In genomic region chr12:29882771-29883315, GRCh38 we compare ENCODE assay signal across 17 cellular contexts.
DNase-seq lines count a peak whose midpoint lies in the region; ATAC-seq, FAIRE-seq and TF ChIP-seq lines count a peak whose summit lies in the region.
"Had no signal": no experiment of that assay in that cellular context is flagged by ENCODE, and none has a peak within 500 bp of the region (broad histone marks: within the 10 kb centered on the region; RNA-seq: fewer than 3 reads in every experiment).

No MANE protein-coding gene starts in this region.

- no peaks in the 10 kb centered on the region for H3K9me3 ChIP-seq in right cardiac atrium (ENCODE audit: control insufficient read depth, low read length)
- H3K9me3 ChIP-seq: BE2C had no signal

- no peak for TF ChIP-seq CTCF in D721Med (IDR thresholded peaks at IDR 0.05; ENCODE audit: insufficient read depth, missing control alignments)

- no peaks in the 10 kb centered on the region for H3K4me1 ChIP-seq in right cardiac atrium (ENCODE audit: control insufficient read depth, insufficient read depth, low read length)
- H3K4me1 ChIP-seq: BE2C had no signal

- FAIRE-seq in D721Med (lab: Jason Lieb, UNC) (peak; percentile 83), RCC 7860 (lab: Jason Lieb, UNC) (no peak)
- FAIRE-seq: K562 had no signal

- intact Hi-C loops in right cardiac atrium (cut with DNase I) = loop anchor here in 1 of 4 donors (10.0 kb wide), 1 partner anchor 338 kb away; no protein-coding TSS in a partner anchor

- DNase-seq in D721Med (ENCODE audit: insufficient read length, low spot score) (no peak), DMS 273 treated with DMSO at 0.1 percent for 48 hours (lab: John Stamatoyannopoulos, UW) (peak; percentile 59), NCI-H524 (lab: John Stamatoyannopoulos, UW) (peak; percentile 74 to 93), right cardiac atrium (no peak), RCC 7860 (ENCODE audit: low spot score) (no peak)
- no peak for DNase-seq in NK-92 treated with Interleukin-12 subunit alpha and Interleukin-12 subunit beta, amount 100 ng/mL, for 24 hours (lab: John Stamatoyannopoulos, UW)
- DNase-seq: BE2C; Calu3; CD4-positive, alpha-beta T cell; DMS79 treated with DMSO at 0.1 percent for 48 hours; HCEC 1CT; NCI-H1417 treated with DMSO at 0.1 percent for 48 hours; NCI-H526; T-helper 1 cell had no signal

- no peaks in the 10 kb centered on the region for H3K27me3 ChIP-seq in right cardiac atrium (ENCODE audit: control insufficient read depth, insufficient read depth)
- H3K27me3 ChIP-seq: BE2C had no signal

- WGBS in right cardiac atrium = 36% methylated on average over 3 of the region's 3 CpGs

- ATAC-seq in right cardiac atrium (peak; percentile 48 to 54), HG02571 (IDR thresholded peaks at IDR 0.05; ENCODE audit: unreplicated experiment) (no peak)
- ATAC-seq: K562, SK-N-SH treated with all-trans-retinoic acid at 6 μM for 48 hours had no signal

- no peak overlapping the region for H3K4me3 ChIP-seq in right cardiac atrium (ENCODE audit: low read length)
- H3K4me3 ChIP-seq: K562 had no signal

- no peak overlapping the region for H3K27ac ChIP-seq in right cardiac atrium (ENCODE audit: low read length)

Comparison
In these comparisons a context has a peak if more than half of its experiments do, and no peak if none do; other contexts are left out.
1. DNase-seq: peak in DMS 273 treated with DMSO at 0.1 percent for 48 hours (single experiment) and NCI-H524 (2 of 2); none in D721Med (single experiment), right cardiac atrium (0 of 3), RCC 7860 (single experiment) and NK-92 treated with Interleukin-12 subunit alpha and Interleukin-12 subunit beta, amount 100 ng/mL, for 24 hours (single experiment).